In the genomic region with DNA sequence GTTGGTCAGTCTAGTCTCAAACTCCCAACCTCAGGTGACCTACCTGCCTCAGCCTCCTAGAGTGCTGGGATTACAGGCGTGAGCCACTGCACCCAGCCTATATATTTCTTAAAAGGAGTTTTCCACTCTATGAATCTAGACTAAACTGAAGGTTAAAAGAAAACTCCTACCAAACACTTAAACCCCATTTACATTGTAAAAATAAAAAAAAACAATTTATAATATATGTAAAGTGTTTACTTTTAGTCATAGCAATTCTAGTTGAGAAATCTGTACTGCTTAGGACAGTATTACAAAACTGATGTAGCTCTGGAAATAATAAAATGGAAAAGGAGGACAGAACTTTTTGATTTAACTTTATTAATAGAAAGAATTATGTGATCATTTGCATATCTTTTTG, we compare ENCODE assay signal across 8 cellular contexts. TPM values are rescaled to one million over a fixed set of nuclear protein-coding genes. Genes with fewer than 3 reads are reported as not detected.
"Had no signal": no experiment of that assay in that cellular context is flagged by ENCODE, and none has a peak within 500 bp of the region (broad histone marks: within the 10 kb centered on the region; RNA-seq: fewer than 3 reads in every experiment).

No MANE protein-coding gene starts in this region.

- H3K27ac ChIP-seq: HL-60 had no signal

- DNase-seq: IMR-90 had no signal

- FAIRE-seq: HepG2, HTR-8/SVneo, K562 had no signal

- H3K4me3 ChIP-seq: K562 had no signal

- ATAC-seq: HepG2, K562 had no signal

RNA-seq across cellular contexts. Expression of gene ASB17, which starts 9.5 kb away (rescaled TPM):
- total RNA-seq: HepG2, HT-29, HT1080, IMR-90, K562 had no signal
- polyA plus RNA-seq: HepG2, IgD-negative memory B cell, IMR-90, K562 had no signal
